ENCODE assay signal across 8 cellular contexts in the genomic region with DNA sequence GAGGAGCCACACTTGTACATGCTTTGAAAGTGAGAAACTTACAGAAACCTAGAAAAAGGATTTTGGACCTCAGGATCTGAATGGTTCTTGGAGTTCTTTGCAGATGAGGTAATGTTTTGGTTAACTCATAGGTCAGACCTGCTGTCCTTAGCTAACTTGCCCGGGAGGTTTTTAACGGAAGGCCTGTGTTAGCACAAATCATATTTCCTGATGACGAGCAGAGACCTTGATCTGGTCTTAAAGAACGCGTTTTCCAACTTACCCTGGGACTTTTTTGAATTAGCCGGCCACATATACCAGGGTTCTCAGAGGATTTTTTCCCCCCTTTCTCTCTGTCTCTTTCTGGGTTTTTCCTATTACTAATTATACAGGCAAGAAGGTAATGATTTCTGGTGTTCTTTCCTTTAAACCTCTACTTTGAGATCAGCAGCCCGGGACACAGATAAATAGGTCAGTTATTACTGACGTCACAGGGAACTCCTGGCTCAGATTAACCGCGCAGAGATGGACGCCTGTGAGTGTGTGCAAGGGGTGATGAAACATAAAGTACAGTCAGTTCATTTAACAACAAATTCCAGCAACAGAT.
DNase-seq lines count a peak whose midpoint lies in the region; ATAC-seq, FAIRE-seq and TF ChIP-seq lines count a peak whose summit lies in the region.

No MANE protein-coding gene starts in this region.

- DNase-seq in Calu3, result peak; percentile 63
- DNase-seq in esophagus squamous epithelium (lab: John Stamatoyannopoulos, UW), result no peak
- peak in 4 of 6 donors; percentile 52 to 66 (median 58) for DNase-seq in pancreas
- DNase-seq in NCI-H510A treated with DMSO at 0.1 percent for 48 hours (lab: John Stamatoyannopoulos, UW), result no peak
- no peak for DNase-seq in activated gamma-delta T cell (lab: John Stamatoyannopoulos, UW)
- no peak for DNase-seq in iPS-NIHi7 (ENCODE audit: extremely low spot score)
- no peak for DNase-seq in activated CD8-positive, alpha-beta memory T cell treated with anti-CD3 and anti-CD28 coated beads, Interleukin-2, amount 50 U/mL, for 4 hours

- no TSS peak for BruUV-seq in Calu3 (replicated peaks; lab: Mats Ljungman, UMichigan)

- H3K4me1 ChIP-seq in esophagus squamous epithelium (peaks cover 0 to 25% (median 18%) of the 10 kb centered on the region in 3 donors), pancreas (peaks cover 8 to 30% (median 17%) of the 10 kb centered on the region in 3 donors)

- CTCF ChIA-PET in Calu3 (lab: Charles Lee), result interaction anchor here (0.6 to 2.0 kb wide), 4 partner anchors 26 to 177 kb away, joined by 3 to 7 read pairs (median 6); no protein-coding TSS in a partner anchor

- H3K36me3 Mint-ChIP-seq in Calu3 (ENCODE audit: insufficient read depth, unreplicated experiment), result peaks cover 32% of the 10 kb centered on the region

- no peak for TF ChIP-seq POLR2A in esophagus squamous epithelium (IDR thresholded peaks at IDR 0.05)

- H3K27me3 ChIP-seq in esophagus squamous epithelium, result no peaks in the 10 kb centered on the region
- H3K27me3 ChIP-seq in pancreas, result no peaks in the 10 kb centered on the region

- H3K4me3 Mint-ChIP-seq in Calu3 (ENCODE audit: low read depth, unreplicated experiment), result peak overlapping the region; percentile 69

- no peak for FAIRE-seq in pancreas (lab: Jason Lieb, UNC)

- H3K36me3 ChIP-seq in esophagus squamous epithelium, result no peaks in the 10 kb centered on the region
- H3K36me3 ChIP-seq in pancreas, result no peaks in the 10 kb centered on the region

- peak overlapping the region; percentile 100 for H3K27ac Mint-ChIP-seq in Calu3 (ENCODE audit: unreplicated experiment)

- H3K27me3 Mint-ChIP-seq in Calu3 (ENCODE audit: unreplicated experiment), result no peaks in the 10 kb centered on the region

- 24% methylated on average over 10 to 11 of the region's 11 CpGs for WGBS in esophagus squamous epithelium, 2 donors
- 6 to 8% methylated on average over 11 of the region's 11 CpGs for WGBS in pancreas, 2 donors

- H3K9me3 ChIP-seq in esophagus squamous epithelium (no peaks in the 10 kb centered on the region), pancreas (no peaks in the 10 kb centered on the region)

- no peaks in the 10 kb centered on the region for H3K9me3 Mint-ChIP-seq in Calu3 (ENCODE audit: low read depth, unreplicated experiment)

- H3K4me3 ChIP-seq in esophagus squamous epithelium, result peak overlapping the region in 1 of 4 donors; percentile 4
- no peak overlapping the region for H3K4me3 ChIP-seq in pancreas

- H3K27ac ChIP-seq in esophagus squamous epithelium (peak overlapping the region; percentile 40 to 80 (median 74)), pancreas (peak overlapping the region; percentile 50 to 88 (median 76))

- peaks cover 71% of the 10 kb centered on the region for H3K4me1 Mint-ChIP-seq in Calu3 (ENCODE audit: low read depth, unreplicated experiment)

- ATAC-seq in pancreas, result peak; percentile 85 to 91 (median 90)

- intact Hi-C loops in Calu3 (cut with micrococcal nuclease; ENCODE audit: unreplicated experiment) (loop anchor here (1.0 to 10.0 kb wide), 4 partner anchors 34 to 778 kb away; no protein-coding TSS in a partner anchor), esophagus squamous epithelium (cut with DNase I) (no loop called here), pancreas (cut with DNase I) (no loop called here)

- TF ChIP-seq CTCF in Calu3 (IDR thresholded peaks at IDR 0.05; ENCODE audit: unreplicated experiment) (no peak), esophagus squamous epithelium (IDR thresholded peaks at IDR 0.05) (no peak), pancreas (IDR thresholded peaks at IDR 0.05) (no peak)

TF ChIP-seq in PFSK-1, 5 proteins besides CTCF, POLR2A, EP300 and RAD21:
- TF ChIP-seq POLR2AphosphoS5 (IDR thresholded peaks at IDR 0.05; ENCODE audit: low read depth, low read length) (no peak), SIN3A (IDR thresholded peaks at IDR 0.05; ENCODE audit: borderline replicate concordance, insufficient read depth, low read length) (peak; percentile 46; the same call in 1 of the 2 replicates), TAF1 (IDR thresholded peaks at IDR 0.05; ENCODE audit: borderline replicate concordance, insufficient read depth, low read length) (no peak), FOXP2 (optimal IDR thresholded peaks at IDR 0.05; ENCODE audit: borderline replicate concordance, extremely low read depth, extremely low read length, insufficient read depth) (no peak)
- TF ChIP-seq, protein P1, sequence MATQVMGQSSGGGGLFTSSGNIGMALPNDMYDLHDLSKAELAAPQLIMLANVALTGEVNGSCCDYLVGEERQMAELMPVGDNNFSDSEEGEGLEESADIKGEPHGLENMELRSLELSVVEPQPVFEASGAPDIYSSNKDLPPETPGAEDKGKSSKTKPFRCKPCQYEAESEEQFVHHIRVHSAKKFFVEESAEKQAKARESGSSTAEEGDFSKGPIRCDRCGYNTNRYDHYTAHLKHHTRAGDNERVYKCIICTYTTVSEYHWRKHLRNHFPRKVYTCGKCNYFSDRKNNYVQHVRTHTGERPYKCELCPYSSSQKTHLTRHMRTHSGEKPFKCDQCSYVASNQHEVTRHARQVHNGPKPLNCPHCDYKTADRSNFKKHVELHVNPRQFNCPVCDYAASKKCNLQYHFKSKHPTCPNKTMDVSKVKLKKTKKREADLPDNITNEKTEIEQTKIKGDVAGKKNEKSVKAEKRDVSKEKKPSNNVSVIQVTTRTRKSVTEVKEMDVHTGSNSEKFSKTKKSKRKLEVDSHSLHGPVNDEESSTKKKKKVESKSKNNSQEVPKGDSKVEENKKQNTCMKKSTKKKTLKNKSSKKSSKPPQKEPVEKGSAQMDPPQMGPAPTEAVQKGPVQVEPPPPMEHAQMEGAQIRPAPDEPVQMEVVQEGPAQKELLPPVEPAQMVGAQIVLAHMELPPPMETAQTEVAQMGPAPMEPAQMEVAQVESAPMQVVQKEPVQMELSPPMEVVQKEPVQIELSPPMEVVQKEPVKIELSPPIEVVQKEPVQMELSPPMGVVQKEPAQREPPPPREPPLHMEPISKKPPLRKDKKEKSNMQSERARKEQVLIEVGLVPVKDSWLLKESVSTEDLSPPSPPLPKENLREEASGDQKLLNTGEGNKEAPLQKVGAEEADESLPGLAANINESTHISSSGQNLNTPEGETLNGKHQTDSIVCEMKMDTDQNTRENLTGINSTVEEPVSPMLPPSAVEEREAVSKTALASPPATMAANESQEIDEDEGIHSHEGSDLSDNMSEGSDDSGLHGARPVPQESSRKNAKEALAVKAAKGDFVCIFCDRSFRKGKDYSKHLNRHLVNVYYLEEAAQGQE (IDR thresholded peaks at IDR 0.05; ENCODE audit: insufficient read depth in 1 of 2, low read depth in 2 of 2, low read length in 2 of 2), result no peak

Comparison
In these comparisons a context has a peak if more than half of its experiments do, and no peak if none do; other contexts are left out.
1. DNase-seq: peak in Calu3 (single experiment) and pancreas (4 of 6); none in esophagus squamous epithelium (single experiment), NCI-H510A treated with DMSO at 0.1 percent for 48 hours (single experiment), activated gamma-delta T cell (single experiment), iPS-NIHi7 (single experiment) and activated CD8-positive, alpha-beta memory T cell treated with anti-CD3 and anti-CD28 coated beads, Interleukin-2, amount 50 U/mL, for 4 hours (single experiment).